Comparison of ENCODE assay signal across 22 cellular contexts in genomic region chr6:17974570-17975368, GRCh38.
"Had no signal": no experiment of that assay in that cellular context is flagged by ENCODE, and none has a peak within 500 bp of the region (broad histone marks: within the 10 kb centered on the region; RNA-seq: fewer than 3 reads in every experiment).

No MANE protein-coding gene starts in this region.

- H3K9me3 ChIP-seq: SJSA1 had no signal

- FAIRE-seq: K562 had no signal

- H3K27ac ChIP-seq: KMS-11, RWPE1, SJSA1, SK-N-MC had no signal

- DNase-seq: Kasumi-1, MM.1S, NCI-H1092 treated with DMSO at 0.1 percent for 48 hours, NCI-H1436, NCI-H187, NCI-H2029, NCI-H2081 treated with DMSO at 0.1 percent for 48 hours, NCI-H2171, NCI-H226, NCI-H446, NCI-H510A, NCI-H524 treated with DMSO at 0.1 percent for 48 hours, NCI-H69, NCI-H774, PC-3, SIG-M5 had no signal

- H3K4me3 ChIP-seq: K562, SJSA1, SK-N-MC had no signal

- H3K9ac ChIP-seq: KMS-11 had no signal

- H3K4me2 ChIP-seq: KMS-11 had no signal

- ATAC-seq: K562, Panc1, PC-3 had no signal

- H3K27me3 ChIP-seq: SJSA1 had no signal
